ENCODE assay signal across 14 cellular contexts in the genomic region with DNA sequence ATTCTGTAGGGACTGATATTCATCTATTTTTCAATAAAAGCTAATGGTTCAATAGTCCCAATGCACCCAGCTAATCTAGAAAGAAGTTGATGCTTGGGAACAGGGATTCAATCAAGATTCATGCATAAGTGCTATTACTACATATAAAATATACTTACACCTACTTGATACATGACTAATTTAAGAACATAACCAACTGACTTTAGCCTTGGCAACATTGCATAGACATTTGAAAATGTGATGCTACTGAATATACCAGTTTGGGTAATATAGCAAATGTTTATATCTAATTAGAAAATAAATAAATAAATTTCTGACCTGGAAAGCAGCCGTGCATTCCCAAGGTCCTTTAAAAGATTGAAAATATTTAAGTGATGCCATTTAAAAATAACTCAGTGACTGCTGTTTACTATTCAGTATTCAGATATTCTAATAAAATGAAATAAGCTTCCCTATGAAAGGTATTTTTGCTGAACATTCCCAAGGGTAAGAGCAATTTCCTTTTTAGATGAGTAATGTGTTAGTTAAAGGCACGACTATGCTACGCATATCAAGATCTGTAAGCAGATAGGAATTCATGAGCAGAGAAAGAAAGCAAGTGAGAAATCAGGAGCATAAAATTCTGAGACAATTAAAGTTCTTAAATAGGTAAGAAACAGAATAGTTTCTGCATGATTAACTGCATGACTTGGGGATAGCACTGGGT.
DNase-seq lines count a peak whose midpoint lies in the region; ATAC-seq lines count a peak whose summit lies in the region.
"Had no signal": no experiment of that assay in that cellular context is flagged by ENCODE, and none has a peak within 500 bp of the region (broad histone marks: within the 10 kb centered on the region; RNA-seq: fewer than 3 reads in every experiment).

No MANE protein-coding gene starts in this region.

- ATAC-seq in GM18519 (IDR thresholded peaks at IDR 0.05; ENCODE audit: low FRiP score, unreplicated experiment), result no peak
- ATAC-seq in HG02884 (IDR thresholded peaks at IDR 0.05; ENCODE audit: unreplicated experiment), result no peak
- no peak for ATAC-seq in HG02798 (IDR thresholded peaks at IDR 0.05; ENCODE audit: poor library complexity, unreplicated experiment)
- ATAC-seq in stimulated activated memory B cell treated with anti-CD40 and anti-IgM and Interleukin-4, amounts not matched to agents 10 μg/mL and 1 μg/mL and 100 μg/mL, for 72 hours, result no peak

- no peaks in the 10 kb centered on the region for H3K27me3 Mint-ChIP-seq in stimulated activated memory B cell treated with anti-CD40 and anti-IgM and Interleukin-4, amounts not matched to agents 10 μg/mL and 1 μg/mL and 100 μg/mL, for 72 hours
- H3K27me3 Mint-ChIP-seq: activated naive CD8-positive, alpha-beta T cell treated with anti-CD3 and anti-CD28 coated beads for 36 hours had no signal

- no peak overlapping the region for H3K27ac Mint-ChIP-seq in stimulated activated memory B cell treated with anti-CD40 and anti-IgM and Interleukin-4, amounts not matched to agents 10 μg/mL and 1 μg/mL and 100 μg/mL, for 72 hours
- H3K27ac Mint-ChIP-seq: activated naive CD8-positive, alpha-beta T cell treated with anti-CD3 and anti-CD28 coated beads for 36 hours had no signal

- H3K4me1 Mint-ChIP-seq in stimulated activated memory B cell treated with anti-CD40 and anti-IgM and Interleukin-4, amounts not matched to agents 10 μg/mL and 1 μg/mL and 100 μg/mL, for 72 hours, result no peaks in the 10 kb centered on the region
- H3K4me1 Mint-ChIP-seq: activated naive CD8-positive, alpha-beta T cell treated with anti-CD3 and anti-CD28 coated beads for 36 hours had no signal

- H3K27ac ChIP-seq in epithelial cell of prostate, result peak overlapping the region; percentile 92
- H3K27ac ChIP-seq: neutrophil had no signal

- no peaks in the 10 kb centered on the region for H3K36me3 Mint-ChIP-seq in stimulated activated memory B cell treated with anti-CD40 and anti-IgM and Interleukin-4, amounts not matched to agents 10 μg/mL and 1 μg/mL and 100 μg/mL, for 72 hours
- H3K36me3 Mint-ChIP-seq: activated naive CD8-positive, alpha-beta T cell treated with anti-CD3 and anti-CD28 coated beads for 36 hours had no signal

- H3K4me3 Mint-ChIP-seq in stimulated activated memory B cell treated with anti-CD40 and anti-IgM and Interleukin-4, amounts not matched to agents 10 μg/mL and 1 μg/mL and 100 μg/mL, for 72 hours, result no peak overlapping the region
- H3K4me3 Mint-ChIP-seq: activated naive CD8-positive, alpha-beta T cell treated with anti-CD3 and anti-CD28 coated beads for 36 hours had no signal

- H3K9me3 Mint-ChIP-seq in stimulated activated memory B cell treated with anti-CD40 and anti-IgM and Interleukin-4, amounts not matched to agents 10 μg/mL and 1 μg/mL and 100 μg/mL, for 72 hours, result peaks cover 3% of the 10 kb centered on the region
- H3K9me3 Mint-ChIP-seq: activated naive CD8-positive, alpha-beta T cell treated with anti-CD3 and anti-CD28 coated beads for 36 hours had no signal

- DNase-seq in GM03348 (ENCODE audit: low spot score) (peak; percentile 61), RKO (ENCODE audit: low spot score) (peak; percentile 95), epithelial cell of prostate (ENCODE audit: low read depth, low spot score) (peak; percentile 50), pulmonary artery endothelial cell (ENCODE audit: low read depth, low spot score) (peak; percentile 85)
- DNase-seq: activated naive CD8-positive, alpha-beta T cell treated with anti-CD3 and anti-CD28 coated beads for 36 hours; kidney; NCI-H1417; NCI-H82; stimulated activated naive CD4-positive, alpha-beta T cell treated with Interleukin-2 at 50 U/mL for 16 hours had no signal
